ENCODE assay signal across 12 cellular contexts in the genomic region with DNA sequence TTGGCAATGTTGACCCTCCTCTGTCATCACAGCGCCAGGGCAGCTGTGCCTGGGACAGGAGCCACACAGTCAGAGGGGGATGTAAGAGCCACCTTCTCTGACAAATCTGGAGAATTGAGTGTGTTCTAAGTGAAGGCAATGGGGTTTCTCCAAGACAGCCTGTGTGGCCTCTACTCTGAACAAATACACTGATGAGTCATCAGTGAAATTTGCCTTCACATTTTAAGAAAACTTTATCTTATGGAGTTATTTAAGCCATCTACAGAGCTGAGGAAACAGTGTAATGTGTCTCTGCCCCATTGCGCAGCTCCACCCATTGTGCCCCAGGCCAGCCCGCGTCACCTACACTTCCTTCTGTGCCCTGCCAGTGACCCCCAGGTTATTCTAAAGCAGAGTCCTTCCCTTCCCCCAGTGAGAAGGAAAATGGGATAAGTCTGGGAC. TPM values are rescaled to one million over a fixed set of nuclear protein-coding genes. Genes with fewer than 3 reads are reported as not detected.
A peak's percentile ranks its signal among the peaks of the same experiment; 100 is the strongest.
DNase-seq lines count a peak whose midpoint lies in the region; ATAC-seq, FAIRE-seq and TF ChIP-seq lines count a peak whose summit lies in the region.
"Had no signal": no experiment of that assay in that cellular context is flagged by ENCODE, and none has a peak within 500 bp of the region (broad histone marks: within the 10 kb centered on the region; RNA-seq: fewer than 3 reads in every experiment).

No MANE protein-coding gene starts in this region.

- no peak for FAIRE-seq in bronchial epithelial cell (lab: Jason Lieb, UNC)
- FAIRE-seq: G401.6 had no signal

- H3K14ac ChIP-seq in IMR-90 (replicated peaks; ENCODE audit: low read depth, low read length): 0 out of 2 replicates have a peak overlapping the region, but pooled peaks have one; percentile 89

- peaks cover 7% of the 10 kb centered on the region for H3K36me3 Mint-ChIP-seq in mesothelial cell of epicardium
- H3K36me3 Mint-ChIP-seq: activated naive CD8-positive, alpha-beta T cell treated with anti-CD3 and anti-CD28 coated beads, Interleukin-2, amount 10 ng/mL, durations not matched to agents 7 days and 5 days had no signal

- no TSS peak for BruUV-seq in IMR-90 (replicated peaks; lab: Mats Ljungman, UMichigan)

- no peak overlapping the region for H3K56ac ChIP-seq in IMR-90 (ENCODE audit: extremely low read depth, insufficient read depth, low read length)

- TF ChIP-seq POLR2A in IMR-90 (IDR thresholded peaks at IDR 0.05; ENCODE audit: low read depth, low read length) (no peak), GM18505 (IDR thresholded peaks at IDR 0.05; ENCODE audit: borderline replicate concordance, extremely low read depth, insufficient read depth, insufficient read length) (no peak), body of pancreas (IDR thresholded peaks at IDR 0.05) (no peak)

- in situ Hi-C loops in IMR-90 (cut with MboI; ENCODE audit: low sequenced_read_pairs): loop anchor here (10.0 to 25.0 kb wide), 4 partner anchors 437 to 1015 kb away; no protein-coding TSS in a partner anchor

- peak overlapping the region; percentile 80; the same call in 1 of the 2 replicates for H4K5ac ChIP-seq in IMR-90 (ENCODE audit: low read depth, low read length)

- H3K4me1 Mint-ChIP-seq in mesothelial cell of epicardium: peaks cover 16% of the 10 kb centered on the region

- dilution Hi-C loops in IMR-90 (cut with HindIII; ENCODE audit: low sequenced_read_pairs, unreplicated experiment): no loop called here

- H3K4me3 ChIP-seq in AG10803 (ENCODE audit: low read length) (no peak overlapping the region), IMR-90 (ENCODE audit: insufficient read depth, low read depth, low read length) (no peak overlapping the region), bronchial epithelial cell (ENCODE audit: low read depth, low read length) (no peak overlapping the region), body of pancreas (no peak overlapping the region)

- H2BK120ac ChIP-seq in IMR-90 (ENCODE audit: low read depth, low read length): peak overlapping the region; percentile 81

- H4K91ac ChIP-seq in IMR-90 (ENCODE audit: insufficient read depth, low read depth, low read length): peak overlapping the region; percentile 91

- peak overlapping the region; percentile 83 for H2BK5ac ChIP-seq in IMR-90 (ENCODE audit: low read depth, low read length, poor library complexity, severe bottlenecking)

- H3K79me1 ChIP-seq in IMR-90 (ENCODE audit: low read depth in 1 of 2, low read length in 2 of 2): no peaks in the 10 kb centered on the region

- peak overlapping the region; percentile 65; the same call in 1 of the 2 replicates for H2AK5ac ChIP-seq in IMR-90 (ENCODE audit: low read depth, low read length)

- H3K27me3 Mint-ChIP-seq in mesothelial cell of epicardium (ENCODE audit: low read depth): no peaks in the 10 kb centered on the region
- H3K27me3 Mint-ChIP-seq: activated naive CD8-positive, alpha-beta T cell treated with anti-CD3 and anti-CD28 coated beads, Interleukin-2, amount 10 ng/mL, durations not matched to agents 7 days and 5 days had no signal

- peak overlapping the region; percentile 83 for H3K27ac Mint-ChIP-seq in mesothelial cell of epicardium
- H3K27ac Mint-ChIP-seq: activated naive CD8-positive, alpha-beta T cell treated with anti-CD3 and anti-CD28 coated beads, Interleukin-2, amount 10 ng/mL, durations not matched to agents 7 days and 5 days had no signal

- H4K20me1 ChIP-seq in IMR-90 (ENCODE audit: insufficient read depth, low read length): no peaks in the 10 kb centered on the region

- intact Hi-C loops in IMR-90 (cut with micrococcal nuclease): loop anchor here (5.0 kb wide), 1 partner anchor 115 kb away; a partner anchor contains a TSS
- intact Hi-C loops in body of pancreas (cut with DNase I): loop anchor here (5.0 kb wide), 1 partner anchor 440 kb away; no protein-coding TSS in a partner anchor

- H3K4ac ChIP-seq in IMR-90 (ENCODE audit: low read depth, low read length): peak overlapping the region; percentile 91

- H2BK20ac ChIP-seq in IMR-90 (ENCODE audit: low read depth, low read length): peak overlapping the region; percentile 79

- peaks cover 6% of the 10 kb centered on the region for H3K9me3 Mint-ChIP-seq in mesothelial cell of epicardium
- H3K9me3 Mint-ChIP-seq: activated naive CD8-positive, alpha-beta T cell treated with anti-CD3 and anti-CD28 coated beads, Interleukin-2, amount 10 ng/mL, durations not matched to agents 7 days and 5 days had no signal

- peak overlapping the region; percentile 89 for H2AFZ ChIP-seq in IMR-90 (replicated peaks; ENCODE audit: low read length, poor library complexity)

- H3K27ac ChIP-seq in IMR-90 (ENCODE audit: insufficient read depth, low read length) (peak overlapping the region; percentile 92), body of pancreas (no peak overlapping the region)

- TF ChIP-seq CTCF in AG10803 (conservative IDR thresholded peaks at IDR 0.05; ENCODE audit: low read length) (no peak), IMR-90 (conservative IDR thresholded peaks at IDR 0.05; ENCODE audit: low read depth, low read length) (no peak), bronchial epithelial cell (IDR thresholded peaks at IDR 0.05; ENCODE audit: insufficient read depth, low read length, severe bottlenecking) (no peak), mesothelial cell of epicardium (IDR thresholded peaks at IDR 0.05; ENCODE audit: unreplicated experiment) (no peak), body of pancreas (IDR thresholded peaks at IDR 0.05) (no peak)

- no peak overlapping the region for H3K4me3 Mint-ChIP-seq in mesothelial cell of epicardium
- H3K4me3 Mint-ChIP-seq: activated naive CD8-positive, alpha-beta T cell treated with anti-CD3 and anti-CD28 coated beads, Interleukin-2, amount 10 ng/mL, durations not matched to agents 7 days and 5 days had no signal

- 0 out of 2 replicates have a peak overlapping the region, but pooled peaks have one; percentile 54 for H3K9ac ChIP-seq in IMR-90 (ENCODE audit: low read depth, low read length)

- no peaks in the 10 kb centered on the region for H3K27me3 ChIP-seq in IMR-90 (ENCODE audit: control insufficient read depth, insufficient read depth, low read length)
- no peaks in the 10 kb centered on the region for H3K27me3 ChIP-seq in bronchial epithelial cell (ENCODE audit: control insufficient read depth, insufficient read depth, low read length)
- no peaks in the 10 kb centered on the region for H3K27me3 ChIP-seq in body of pancreas

- H3K9me1 ChIP-seq in IMR-90 (ENCODE audit: insufficient read depth, low read length): peaks cover 10% of the 10 kb centered on the region

- DNase-seq in AG10803 (ENCODE audit: low read depth) (peak; percentile 79), IMR-90 (peak; percentile 86), bronchial epithelial cell (ENCODE audit: low read depth) (peak; percentile 81), mesothelial cell of epicardium (ENCODE audit: low spot score in 2 of 2, unreplicated experiment in 2 of 2) (no peak), ureter (ENCODE audit: low spot score) (no peak), body of pancreas (no peak), NCI-H1105 treated with DMSO at 0.1 percent for 48 hours (lab: John Stamatoyannopoulos, UW) (no peak)
- DNase-seq: activated naive CD8-positive, alpha-beta T cell treated with anti-CD3 and anti-CD28 coated beads, Interleukin-2, amount 10 ng/mL, durations not matched to agents 7 days and 5 days; retina; stimulated activated naive CD4-positive, alpha-beta T cell had no signal

- H3K4me1 ChIP-seq in IMR-90 (ENCODE audit: control insufficient read depth, insufficient read depth, low read length): peaks cover 9% of the 10 kb centered on the region
- H3K4me1 ChIP-seq in body of pancreas: peaks cover 29% of the 10 kb centered on the region

- no peak for TF ChIP-seq RAD21 in IMR-90 (IDR thresholded peaks at IDR 0.05; ENCODE audit: low read length)

- peak overlapping the region; percentile 89; the same call in 1 of the 3 replicates for H2BK15ac ChIP-seq in IMR-90 (ENCODE audit: low read depth, low read length)

- peak overlapping the region; percentile 5 to 73; a peak in 3 of 4 replicates for H4K8ac ChIP-seq in IMR-90 (ENCODE audit: low read depth in 2 of 2, low read length in 2 of 2)

- H2AK9ac ChIP-seq in IMR-90 (replicated peaks; ENCODE audit: low read depth, low read length, poor library complexity): no peak overlapping the region

- H3K23ac ChIP-seq in IMR-90 (ENCODE audit: low read depth, low read length): no peak overlapping the region

- H3K4me2 ChIP-seq in IMR-90 (ENCODE audit: low read depth, low read length): peak overlapping the region; percentile 85

- ATAC-seq in IMR-90 (ENCODE audit: low read depth) (peak; percentile 82), GM18505 (IDR thresholded peaks at IDR 0.05; ENCODE audit: unreplicated experiment) (no peak), body of pancreas (no peak)

- H3K18ac ChIP-seq in IMR-90 (ENCODE audit: low read depth, low read length): peak overlapping the region; percentile 89

- H3K36me3 ChIP-seq in IMR-90 (ENCODE audit: control insufficient read depth, insufficient read depth, low read length): no peaks in the 10 kb centered on the region
- H3K36me3 ChIP-seq in bronchial epithelial cell (ENCODE audit: control insufficient read depth, insufficient read depth, low read length): no peaks in the 10 kb centered on the region
- H3K36me3 ChIP-seq in body of pancreas (replicated peaks in 1 of 2; ENCODE audit: insufficient read depth in 1 of 2, low read depth in 2 of 2): no peaks in the 10 kb centered on the region

- POLR2A ChIA-PET in IMR-90 (lab: Charles Lee; ENCODE audit: unreplicated experiment): no interaction called here

- no CpG with 5 or more reads among the region's 4 CpGs for WGBS in IMR-90 (ENCODE audit: extremely low coverage in 2 of 2, insufficient read length in 1 of 2), 2 experiments
- 86 to 90% methylated on average over 4 of the region's 4 CpGs for WGBS in body of pancreas, 2 donors

- CTCF ChIA-PET in IMR-90 (lab: Yijun Ruan, JAX): interaction anchor here (1.6 kb wide), 1 partner anchor 32 kb away, joined by 5 read pairs; no protein-coding TSS in a partner anchor

- H3K9me3 ChIP-seq in IMR-90 (ENCODE audit: control insufficient read depth, insufficient read depth, low read length) (no peaks in the 10 kb centered on the region), body of pancreas (no peaks in the 10 kb centered on the region)

TF ChIP-seq in IMR-90, 13 proteins besides CTCF, POLR2A, EP300 and RAD21:
- TF ChIP-seq NFE2L2 (IDR thresholded peaks at IDR 0.05; ENCODE audit: low read depth, low read length) (no peak), MXI1 (IDR thresholded peaks at IDR 0.05; ENCODE audit: borderline replicate concordance, low read depth, low read length) (no peak), BHLHE40 (IDR thresholded peaks at IDR 0.05; ENCODE audit: low read depth, low read length) (peak; percentile 48; the same call in 1 of the 2 replicates), FOS (IDR thresholded peaks at IDR 0.05; ENCODE audit: low read depth, low read length) (peak; percentile 96)

RNA-seq across cellular contexts. Expression of a gene that starts 21.6 kb away (rescaled TPM):
- total RNA-seq in IMR-90 (2012; rRNA removed): 2.2 and 3.4 TPM in 2 replicates
- 1.1 and 1.2 TPM in 2 replicates for polyA plus RNA-seq in IMR-90 (2012; rRNA removed)
- 0.76 and 0.79 TPM in 2 replicates for polyA plus RNA-seq in IMR-90 (2012; cell fraction: cytosol; rRNA removed)
- 1.9 and 4.7 TPM in 2 replicates for polyA plus RNA-seq in IMR-90 (2012; cell fraction: nucleus; rRNA removed; ENCODE audit: low replicate concordance)
- 4.2 and 6.1 TPM in 2 replicates for total RNA-seq in bronchial epithelial cell
- total RNA-seq in mesothelial cell of epicardium: 7.9 to 9.3 TPM (median 8.4 TPM) in 3 replicates
- 10.3 TPM for total RNA-seq in ureter
- total RNA-seq in body of pancreas: 10 to 100 TPM in 1 of 2 donors, under 1 TPM in 1; 0.26 to 14.5 TPM

Comparison
In these comparisons a context has a peak if more than half of its experiments do, and no peak if none do; other contexts are left out.
1. DNase-seq: peak in AG10803 (single experiment), IMR-90 (single experiment) and bronchial epithelial cell (single experiment); none in mesothelial cell of epicardium (0 of 2), ureter (single experiment), body of pancreas (0 of 4) and NCI-H1105 treated with DMSO at 0.1 percent for 48 hours (single experiment).